Comparison of ENCODE assay signal across 25 cellular contexts in genomic region chr18:11307716-11308115, GRCh38.
"Had no signal": no experiment of that assay in that cellular context is flagged by ENCODE, and none has a peak within 500 bp of the region (broad histone marks: within the 10 kb centered on the region; RNA-seq: fewer than 3 reads in every experiment).

No MANE protein-coding gene starts in this region.

- H3K4me1 ChIP-seq: prostate gland, stomach, testis, thyroid gland, upper lobe of right lung had no signal

- H3K4me3 ChIP-seq: left ventricle myocardium inferior, lung, mucosa of descending colon, ovary, prostate gland, skin epidermis, stomach, testis, thyroid gland, upper lobe of right lung had no signal

- H3K27ac ChIP-seq: left ventricle myocardium inferior, ovary, prostate gland, skin epidermis, stomach, testis, thyroid gland, upper lobe of right lung had no signal

- DNase-seq: hypothalamus; immature natural killer cell; kidney; left ventricle myocardium inferior; midbrain; mucosa of descending colon; naive thymus-derived CD4-positive, alpha-beta T cell; ovary; posterior cingulate gyrus; retina; right cardiac atrium; stimulated activated CD4-positive, alpha-beta T cell treated with anti-CD3 and anti-CD28 coated beads, Interleukin-12 subunit alpha, Interleukin-12 subunit beta, amount 100 ng/mL, for 4 hours; stimulated activated CD4-positive, alpha-beta T cell treated with anti-CD3 and anti-CD28 coated beads, Interleukin-15, amount 100 ng/mL, for 24 hours; stimulated activated CD4-positive, alpha-beta T cell treated with anti-CD3 and anti-CD28 coated beads, Interleukin-2, amount 100 ng/mL, for 24 hours; stimulated activated CD4-positive, alpha-beta T cell treated with anti-CD3 and anti-CD28 coated beads, Interleukin-4, amount 100 ng/mL, for 1 hour; stimulated activated naive B cell treated with anti-CD40 and anti-IgM and Interleukin-4, amounts not matched to agents 10 μg/mL and 1 μg/mL and 100 μg/mL, for 72 hours; stimulated activated naive CD8-positive, alpha-beta T cell treated with anti-CD3 and anti-CD28 coated beads, Interleukin-15, Interleukin-2, amounts not matched to agents 100 U/mL and 50 U/mL, for 24 hours; stomach; testis; thyroid gland; trophoblast cell; upper lobe of right lung had no signal

- H3K9me3 ChIP-seq: ovary, prostate gland, testis, thyroid gland, upper lobe of right lung had no signal

- H3K36me3 ChIP-seq: left ventricle myocardium inferior, ovary, prostate gland, stomach, thyroid gland, upper lobe of right lung had no signal

- H3K27me3 ChIP-seq: ovary, stomach, testis, thyroid gland had no signal
